In genomic region chr11:14101388-14101787, GRCh38 we compare ENCODE assay signal across 23 cellular contexts.
"Had no signal": no experiment of that assay in that cellular context is flagged by ENCODE, and none has a peak within 500 bp of the region (broad histone marks: within the 10 kb centered on the region; RNA-seq: fewer than 3 reads in every experiment).

No MANE protein-coding gene starts in this region.

- H3K4me1 ChIP-seq: breast epithelium, tibial artery had no signal

- H3K4me1 Mint-ChIP-seq: central memory CD8-positive, alpha-beta T cell; mesothelial cell of epicardium; natural killer cell had no signal

- H3K27me3 ChIP-seq: breast epithelium, esophagus muscularis mucosa, gastroesophageal sphincter, tibial artery had no signal

- DNase-seq: activated B cell treated with CpG ODN at 0.5 μM for 24 hours; activated CD4-positive, alpha-beta memory T cell treated with anti-CD3 and anti-CD28 coated beads for 36 hours; activated CD4-positive, alpha-beta T cell treated with anti-CD3 and anti-CD28 coated beads for 48 hours; activated effector memory CD4-positive, alpha-beta T cell treated with Interleukin-2 at 50 U/mL for 16 hours; activated naive CD4-positive, alpha-beta T cell treated with anti-CD3 and anti-CD28 coated beads, Interleukin-2, amount 50 U/mL, for 16 hours; activated T-cell treated with anti-CD3 and anti-CD28 coated beads, Interleukin-2, amount 50 U/mL, for 1 hour; amniotic stem cell; effector memory CD8-positive, alpha-beta T cell; head of caudate nucleus; hypothalamus; left ventricle myocardium inferior; natural killer cell; retina; stimulated activated CD4-positive, alpha-beta T cell treated with anti-CD3 and anti-CD28 coated beads, Interleukin-4, amount 100 ng/mL, for 1 hour; stimulated activated naive CD4-positive, alpha-beta T cell treated with Interleukin-2 at 50 U/mL for 16 hours; tibial artery had no signal

- H3K4me3 ChIP-seq: breast epithelium, esophagus muscularis mucosa, gastroesophageal sphincter, left ventricle myocardium inferior, tibial artery had no signal

- H3K4me3 Mint-ChIP-seq: activated B cell treated with CpG ODN at 0.5 μM for 24 hours; activated CD4-positive, alpha-beta memory T cell treated with anti-CD3 and anti-CD28 coated beads for 36 hours; central memory CD8-positive, alpha-beta T cell; effector memory CD8-positive, alpha-beta T cell; mesothelial cell of epicardium; natural killer cell; T-helper 1 cell treated with Interleukin-12 subunit alpha and Interleukin-12 subunit beta and Interleukin-4 antibody, amounts not matched to agents 30 μg/mL and 1 μg/mL, for 36 hours had no signal

- H3K36me3 ChIP-seq: breast epithelium, esophagus muscularis mucosa, gastroesophageal sphincter, left ventricle myocardium inferior, tibial artery had no signal

- H3K27ac ChIP-seq: breast epithelium, esophagus muscularis mucosa, gastroesophageal sphincter, left ventricle myocardium inferior, tibial artery had no signal

- ATAC-seq: effector memory CD8-positive, alpha-beta T cell; gastroesophageal sphincter; natural killer cell had no signal

- H3K27me3 Mint-ChIP-seq: activated B cell treated with CpG ODN at 0.5 μM for 24 hours; activated CD4-positive, alpha-beta memory T cell treated with anti-CD3 and anti-CD28 coated beads for 36 hours; central memory CD8-positive, alpha-beta T cell had no signal

- H3K36me3 Mint-ChIP-seq: mesothelial cell of epicardium, natural killer cell had no signal

- H3K9me3 ChIP-seq: breast epithelium, esophagus muscularis mucosa, gastroesophageal sphincter, left ventricle myocardium inferior, tibial artery had no signal

- H3K9me3 Mint-ChIP-seq: activated B cell treated with CpG ODN at 0.5 μM for 24 hours; activated CD4-positive, alpha-beta memory T cell treated with anti-CD3 and anti-CD28 coated beads for 36 hours; central memory CD8-positive, alpha-beta T cell; effector memory CD8-positive, alpha-beta T cell; mesothelial cell of epicardium; natural killer cell; T-helper 1 cell treated with Interleukin-12 subunit alpha and Interleukin-12 subunit beta and Interleukin-4 antibody, amounts not matched to agents 30 μg/mL and 1 μg/mL, for 36 hours had no signal

- H3K27ac Mint-ChIP-seq: activated B cell treated with CpG ODN at 0.5 μM for 24 hours; activated CD4-positive, alpha-beta memory T cell treated with anti-CD3 and anti-CD28 coated beads for 36 hours; effector memory CD8-positive, alpha-beta T cell; mesothelial cell of epicardium; natural killer cell; progenitor cell of endocrine pancreas; T-helper 1 cell treated with Interleukin-12 subunit alpha and Interleukin-12 subunit beta and Interleukin-4 antibody, amounts not matched to agents 30 μg/mL and 1 μg/mL, for 36 hours had no signal
